ENCODE assay signal across 19 cellular contexts in genomic region chr1:93352376-93352775, GRCh38. TPM values are rescaled to one million over a fixed set of nuclear protein-coding genes. Genes with fewer than 3 reads are reported as not detected.
A peak's percentile ranks its signal among the peaks of the same experiment; 100 is the strongest.
DNase-seq lines count a peak whose midpoint lies in the region; ATAC-seq and TF ChIP-seq lines count a peak whose summit lies in the region.
"Had no signal": no experiment of that assay in that cellular context is flagged by ENCODE, and none has a peak within 500 bp of the region (broad histone marks: within the 10 kb centered on the region; RNA-seq: fewer than 3 reads in every experiment).

No MANE protein-coding gene starts in this region.

- CTCF ChIA-PET in MCF 10A (lab: Yijun Ruan, JAX), result interaction anchor here (0.7 to 1.1 kb wide), 2 partner anchors 51 to 99 kb away, joined by 3 read pairs; no protein-coding TSS in a partner anchor

- H3K36me3 ChIP-seq in breast epithelium, result no peaks in the 10 kb centered on the region
- H3K36me3 ChIP-seq in SK-N-MC (ENCODE audit: insufficient read depth, low read length), result peaks cover 48% of the 10 kb centered on the region
- peaks cover 0 to 34% (median 0%) of the 10 kb centered on the region in 3 donors for H3K36me3 ChIP-seq in tibial nerve

- POLR2A ChIA-PET in MCF 10A (lab: Yijun Ruan, JAX), result interaction anchor here (0.6 to 23.9 kb wide), 8 partner anchors 9 to 527 kb away, joined by 3 to 750 read pairs (median 4); partner anchors contain the start of genes DNTTIP2 and MTF2

- H3K27ac Mint-ChIP-seq in MCF 10A (ENCODE audit: low read depth, unreplicated experiment), result no peak overlapping the region

- H3K4me3 Mint-ChIP-seq in MCF 10A (ENCODE audit: unreplicated experiment), result no peak overlapping the region
- H3K4me3 Mint-ChIP-seq: neural crest cell had no signal

- H3K27me3 Mint-ChIP-seq in MCF 10A (ENCODE audit: insufficient read depth, unreplicated experiment), result no peaks in the 10 kb centered on the region

- H3K27me3 ChIP-seq in breast epithelium (no peaks in the 10 kb centered on the region), tibial nerve (no peaks in the 10 kb centered on the region)
- H3K27me3 ChIP-seq: BLaER1 had no signal

- DNase-seq in MCF 10A (ENCODE audit: unreplicated experiment), result peak; percentile 11
- no peak for DNase-seq in breast epithelium (ENCODE audit: low spot score in 2 of 2)
- DNase-seq in SK-N-MC (ENCODE audit: low read depth, low spot score), result no peak
- peak; percentile 67 for DNase-seq in epithelial cell of esophagus (ENCODE audit: low read depth)
- DNase-seq in tibial nerve (ENCODE audit: low spot score in 2 of 2), result no peak
- DNase-seq: anterior cingulate cortex, cortex of kidney, erythroblast, HCEC 1CT, immature natural killer cell, MM.1S, NCI-H1930, NCI-H510A treated with DMSO at 0.1 percent for 48 hours, OCI-M1, retina had no signal

- no peaks in the 10 kb centered on the region for H3K9me3 Mint-ChIP-seq in MCF 10A (ENCODE audit: unreplicated experiment)
- H3K9me3 Mint-ChIP-seq: immature natural killer cell, neural crest cell had no signal

- no TSS peak for BruUV-seq in MCF 10A (replicated peaks; lab: Mats Ljungman, UMichigan)

- H3K4me1 ChIP-seq in breast epithelium (peaks cover 0 to 3% of the 10 kb centered on the region in 2 donors), tibial nerve (peaks cover 0 to 73% (median 23%) of the 10 kb centered on the region in 4 donors)

- no peak overlapping the region for H3K4me3 ChIP-seq in breast epithelium
- peak overlapping the region; percentile 71 for H3K4me3 ChIP-seq in SK-N-MC
- H3K4me3 ChIP-seq in epithelial cell of esophagus (ENCODE audit: low read length), result no peak overlapping the region
- H3K4me3 ChIP-seq in tibial nerve, result no peak overlapping the region
- H3K4me3 ChIP-seq: BLaER1 had no signal

- TF ChIP-seq POLR2A in breast epithelium (IDR thresholded peaks at IDR 0.05) (no peak), tibial nerve (IDR thresholded peaks at IDR 0.05) (no peak)

- ATAC-seq in GM19452 (IDR thresholded peaks at IDR 0.05; ENCODE audit: unreplicated experiment), result no peak
- no peak for ATAC-seq in GM19351 (IDR thresholded peaks at IDR 0.05; ENCODE audit: unreplicated experiment)

- peaks cover 10% of the 10 kb centered on the region for H3K4me1 Mint-ChIP-seq in MCF 10A (ENCODE audit: insufficient read depth, unreplicated experiment)

- no peak overlapping the region for H3K9ac ChIP-seq in SK-N-MC (ENCODE audit: insufficient read length)
- H3K9ac ChIP-seq: BLaER1 had no signal

- H3K9me3 ChIP-seq in breast epithelium (no peaks in the 10 kb centered on the region), SK-N-MC (ENCODE audit: low read depth, low read length) (no peaks in the 10 kb centered on the region), tibial nerve (no peaks in the 10 kb centered on the region)
- H3K9me3 ChIP-seq: BLaER1 had no signal

- TF ChIP-seq EP300 in tibial nerve (IDR thresholded peaks at IDR 0.05), result no peak

- no peak overlapping the region for H3K27ac ChIP-seq in breast epithelium
- peak overlapping the region; percentile 97 for H3K27ac ChIP-seq in SK-N-MC
- no peak overlapping the region for H3K27ac ChIP-seq in tibial nerve

- H3K36me3 Mint-ChIP-seq in MCF 10A (ENCODE audit: insufficient read depth, unreplicated experiment), result peaks cover 44% of the 10 kb centered on the region

- intact Hi-C loops in MCF 10A (cut with micrococcal nuclease) (no loop called here), breast epithelium (cut with DNase I; ENCODE audit: low total_unique reads) (no loop called here)

- no peak for TF ChIP-seq CTCF in MCF 10A (IDR thresholded peaks at IDR 0.05; ENCODE audit: unreplicated experiment)
- no peak for TF ChIP-seq CTCF in breast epithelium (IDR thresholded peaks at IDR 0.05)
- no peak for TF ChIP-seq CTCF in epithelial cell of esophagus (IDR thresholded peaks at IDR 0.05; ENCODE audit: insufficient read depth, low read depth, low read length, missing control alignments)
- TF ChIP-seq CTCF in tibial nerve (IDR thresholded peaks at IDR 0.05), result no peak

RNA-seq across cellular contexts. Expression of gene DR1, which starts 6.7 kb away (rescaled TPM):
- total RNA-seq in MCF 10A (2022) (103 and 104 TPM in 2 replicates), breast epithelium (10 to 100 TPM; 23.6 to 33.1 (median 31.0) TPM), tibial nerve (10 to 100 TPM; 21.0 to 31.6 (median 26.2) TPM)

Comparison
In these comparisons a context has a peak if more than half of its experiments do, and no peak if none do; other contexts are left out.
1. DNase-seq: peak in MCF 10A (single experiment) and epithelial cell of esophagus (single experiment); none in breast epithelium (0 of 2), SK-N-MC (single experiment) and tibial nerve (0 of 2).